1 cellular context compared by ENCODE assay signal in genomic region chr16:4795828-4796572, GRCh38.
TF ChIP-seq lines count a peak whose summit lies in the region.

No MANE protein-coding gene starts in this region.

TF ChIP-seq in SK-N-SH treated with all-trans-retinoic acid at 6 μM for 48 hours, 23 proteins besides CTCF, POLR2A, EP300 and RAD21 (continued from another document):
- TF ChIP-seq, protein P1, sequence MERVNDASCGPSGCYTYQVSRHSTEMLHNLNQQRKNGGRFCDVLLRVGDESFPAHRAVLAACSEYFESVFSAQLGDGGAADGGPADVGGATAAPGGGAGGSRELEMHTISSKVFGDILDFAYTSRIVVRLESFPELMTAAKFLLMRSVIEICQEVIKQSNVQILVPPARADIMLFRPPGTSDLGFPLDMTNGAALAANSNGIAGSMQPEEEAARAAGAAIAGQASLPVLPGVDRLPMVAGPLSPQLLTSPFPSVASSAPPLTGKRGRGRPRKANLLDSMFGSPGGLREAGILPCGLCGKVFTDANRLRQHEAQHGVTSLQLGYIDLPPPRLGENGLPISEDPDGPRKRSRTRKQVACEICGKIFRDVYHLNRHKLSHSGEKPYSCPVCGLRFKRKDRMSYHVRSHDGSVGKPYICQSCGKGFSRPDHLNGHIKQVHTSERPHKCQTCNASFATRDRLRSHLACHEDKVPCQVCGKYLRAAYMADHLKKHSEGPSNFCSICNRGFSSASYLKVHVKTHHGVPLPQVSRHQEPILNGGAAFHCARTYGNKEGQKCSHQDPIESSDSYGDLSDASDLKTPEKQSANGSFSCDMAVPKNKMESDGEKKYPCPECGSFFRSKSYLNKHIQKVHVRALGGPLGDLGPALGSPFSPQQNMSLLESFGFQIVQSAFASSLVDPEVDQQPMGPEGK (CRISPR knock-in tag; IDR thresholded peaks at IDR 0.05; ENCODE audit: borderline replicate concordance) = no peak
- TF ChIP-seq POU6F1 (CRISPR knock-in tag; IDR thresholded peaks at IDR 0.05; ENCODE audit: borderline replicate concordance, low read depth) = no peak
- no peak for TF ChIP-seq ZFP30 (CRISPR knock-in tag; IDR thresholded peaks at IDR 0.05)
- TF ChIP-seq, protein P2, sequence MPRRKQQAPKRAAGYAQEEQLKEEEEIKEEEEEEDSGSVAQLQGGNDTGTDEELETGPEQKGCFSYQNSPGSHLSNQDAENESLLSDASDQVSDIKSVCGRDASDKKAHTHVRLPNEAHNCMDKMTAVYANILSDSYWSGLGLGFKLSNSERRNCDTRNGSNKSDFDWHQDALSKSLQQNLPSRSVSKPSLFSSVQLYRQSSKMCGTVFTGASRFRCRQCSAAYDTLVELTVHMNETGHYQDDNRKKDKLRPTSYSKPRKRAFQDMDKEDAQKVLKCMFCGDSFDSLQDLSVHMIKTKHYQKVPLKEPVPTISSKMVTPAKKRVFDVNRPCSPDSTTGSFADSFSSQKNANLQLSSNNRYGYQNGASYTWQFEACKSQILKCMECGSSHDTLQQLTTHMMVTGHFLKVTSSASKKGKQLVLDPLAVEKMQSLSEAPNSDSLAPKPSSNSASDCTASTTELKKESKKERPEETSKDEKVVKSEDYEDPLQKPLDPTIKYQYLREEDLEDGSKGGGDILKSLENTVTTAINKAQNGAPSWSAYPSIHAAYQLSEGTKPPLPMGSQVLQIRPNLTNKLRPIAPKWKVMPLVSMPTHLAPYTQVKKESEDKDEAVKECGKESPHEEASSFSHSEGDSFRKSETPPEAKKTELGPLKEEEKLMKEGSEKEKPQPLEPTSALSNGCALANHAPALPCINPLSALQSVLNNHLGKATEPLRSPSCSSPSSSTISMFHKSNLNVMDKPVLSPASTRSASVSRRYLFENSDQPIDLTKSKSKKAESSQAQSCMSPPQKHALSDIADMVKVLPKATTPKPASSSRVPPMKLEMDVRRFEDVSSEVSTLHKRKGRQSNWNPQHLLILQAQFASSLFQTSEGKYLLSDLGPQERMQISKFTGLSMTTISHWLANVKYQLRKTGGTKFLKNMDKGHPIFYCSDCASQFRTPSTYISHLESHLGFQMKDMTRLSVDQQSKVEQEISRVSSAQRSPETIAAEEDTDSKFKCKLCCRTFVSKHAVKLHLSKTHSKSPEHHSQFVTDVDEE (CRISPR knock-in tag; IDR thresholded peaks at IDR 0.05) = no peak
- TF ChIP-seq SNAI2 (CRISPR knock-in tag; IDR thresholded peaks at IDR 0.05) = no peak
- no peak for TF ChIP-seq TOX (CRISPR knock-in tag; IDR thresholded peaks at IDR 0.05; ENCODE audit: borderline replicate concordance)
- no peak for TF ChIP-seq GLIS3 (CRISPR knock-in tag; IDR thresholded peaks at IDR 0.05)
- TF ChIP-seq, protein P3, sequence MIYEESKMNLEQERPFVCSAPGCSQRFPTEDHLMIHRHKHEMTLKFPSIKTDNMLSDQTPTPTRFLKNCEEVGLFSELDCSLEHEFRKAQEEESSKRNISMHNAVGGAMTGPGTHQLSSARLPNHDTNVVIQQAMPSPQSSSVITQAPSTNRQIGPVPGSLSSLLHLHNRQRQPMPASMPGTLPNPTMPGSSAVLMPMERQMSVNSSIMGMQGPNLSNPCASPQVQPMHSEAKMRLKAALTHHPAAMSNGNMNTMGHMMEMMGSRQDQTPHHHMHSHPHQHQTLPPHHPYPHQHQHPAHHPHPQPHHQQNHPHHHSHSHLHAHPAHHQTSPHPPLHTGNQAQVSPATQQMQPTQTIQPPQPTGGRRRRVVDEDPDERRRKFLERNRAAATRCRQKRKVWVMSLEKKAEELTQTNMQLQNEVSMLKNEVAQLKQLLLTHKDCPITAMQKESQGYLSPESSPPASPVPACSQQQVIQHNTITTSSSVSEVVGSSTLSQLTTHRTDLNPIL (CRISPR knock-in tag; IDR thresholded peaks at IDR 0.05; ENCODE audit: low read depth) = no peak
- no peak for TF ChIP-seq PPARA (CRISPR knock-in tag; IDR thresholded peaks at IDR 0.05; ENCODE audit: borderline replicate concordance)
- no peak for TF ChIP-seq RARB (CRISPR knock-in tag; IDR thresholded peaks at IDR 0.05)
- no peak for TF ChIP-seq BACH2 (CRISPR knock-in tag; IDR thresholded peaks at IDR 0.05; ENCODE audit: borderline replicate concordance)
- TF ChIP-seq ZNF70 (CRISPR knock-in tag; IDR thresholded peaks at IDR 0.05) = no peak
- no peak for TF ChIP-seq ZFP3 (CRISPR knock-in tag; IDR thresholded peaks at IDR 0.05)
- no peak for TF ChIP-seq ARNTL (CRISPR knock-in tag; IDR thresholded peaks at IDR 0.05; ENCODE audit: borderline replicate concordance, low read depth)
- TF ChIP-seq ESRRG (CRISPR knock-in tag; IDR thresholded peaks at IDR 0.05) = no peak
